5 cellular contexts compared by ENCODE assay signal in genomic region chr5:157696154-157696553, GRCh38. TPM values are rescaled to one million over a fixed set of nuclear protein-coding genes. Genes with fewer than 3 reads are reported as not detected.
"Had no signal": no experiment of that assay in that cellular context is flagged by ENCODE, and none has a peak within 500 bp of the region (broad histone marks: within the 10 kb centered on the region; RNA-seq: fewer than 3 reads in every experiment).

No MANE protein-coding gene starts in this region.

RNA-seq across cellular contexts. Expression of gene C5orf52, which starts 24.8 kb away (rescaled TPM):
- total RNA-seq: HT-29, HT1080, IMR-90, K562 had no signal
- polyA plus RNA-seq: IgD-negative memory B cell, IMR-90, K562 had no signal

RNA-seq across cellular contexts. Expression of gene SOX30, which starts 43.9 kb away (rescaled TPM):
- total RNA-seq: HT1080, IMR-90, K562 had no signal
- polyA plus RNA-seq: IMR-90, K562 had no signal
